In the genomic region with DNA sequence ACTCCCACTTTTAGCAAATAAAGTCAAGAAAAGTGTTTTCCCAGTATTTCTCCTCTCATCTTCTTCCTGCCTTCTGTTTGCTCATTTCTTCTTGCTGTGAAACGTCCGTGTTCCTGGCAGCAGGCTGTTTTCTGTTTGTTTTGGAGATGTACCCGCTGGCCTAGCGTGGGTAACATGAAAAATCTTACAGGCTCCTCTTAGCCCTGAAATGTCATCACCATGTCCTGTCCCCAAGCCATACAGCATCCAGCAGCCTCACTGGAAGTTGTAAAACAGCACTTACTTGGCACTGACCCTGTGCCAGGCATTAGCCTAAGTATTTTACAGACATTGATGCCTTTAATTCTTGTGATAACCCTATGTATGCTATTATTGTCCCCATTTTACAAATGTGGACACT, we compare ENCODE assay signal across 33 cellular contexts.
"Had no signal": no experiment of that assay in that cellular context is flagged by ENCODE, and none has a peak within 500 bp of the region (broad histone marks: within the 10 kb centered on the region; RNA-seq: fewer than 3 reads in every experiment).

No MANE protein-coding gene starts in this region.

- DNase-seq: activated CD4-positive, alpha-beta memory T cell treated with anti-CD3 and anti-CD28 coated beads for 36 hours; activated CD4-positive, alpha-beta T cell treated with anti-CD3 and anti-CD28 coated beads for 36 hours; activated CD4-positive, alpha-beta T cell treated with anti-CD3 and anti-CD28 coated beads, Interleukin-2, amount 10 ng/mL, durations not matched to agents 24 days and 14 days; activated CD4-positive, CD25-positive, alpha-beta regulatory T cell; activated CD4-positive, CD25-positive, alpha-beta regulatory T cell treated with anti-CD3 and anti-CD28 coated beads, Interleukin-2, amount 50 U/mL, for 72 hours; activated CD8-positive, alpha-beta memory T cell treated with anti-CD3 and anti-CD28 coated beads, Interleukin-2, amount 10 ng/mL, durations not matched to agents 7 days and 5 days; activated CD8-positive, alpha-beta memory T cell treated with anti-CD3 and anti-CD28 coated beads, Interleukin-2, amount 50 U/mL, for 48 hours; activated CD8-positive, alpha-beta T cell treated with anti-CD3 and anti-CD28 coated beads, Interleukin-2, amount 10 ng/mL, durations not matched to agents 7 days and 5 days; activated gamma-delta T cell; activated naive CD4-positive, alpha-beta T cell; activated naive CD4-positive, alpha-beta T cell treated with anti-CD3 and anti-CD28 coated beads, Interleukin-2, amount 10 ng/mL, durations not matched to agents 7 days and 5 days; activated naive CD8-positive, alpha-beta T cell treated with anti-CD3 and anti-CD28 coated beads, Interleukin-2, amount 10 ng/mL, durations not matched to agents 7 days and 5 days; activated T-cell treated with anti-CD3 and anti-CD28 coated beads for 4 hours; activated T-cell treated with anti-CD3 and anti-CD28 coated beads, Interleukin-2, amount 50 U/mL, for 24 hours; activated T-cell treated with anti-CD3 and anti-CD28 coated beads, Interleukin-2, amount 50 U/mL, for 72 hours; dorsolateral prefrontal cortex; effector memory CD4-positive, alpha-beta T cell; endodermal cell; foreskin fibroblast; head of caudate nucleus; T-helper 1 cell; T-helper 17 cell; T1000 had no signal

- H3K27me3 ChIP-seq: ascending aorta had no signal

- H3K36me3 Mint-ChIP-seq: activated CD4-positive, alpha-beta memory T cell treated with anti-CD3 and anti-CD28 coated beads for 36 hours; activated CD8-positive, alpha-beta memory T cell treated with anti-CD3 and anti-CD28 coated beads, Interleukin-2, amount 10 ng/mL, durations not matched to agents 7 days and 5 days; activated naive CD4-positive, alpha-beta T cell treated with anti-CD3 and anti-CD28 coated beads, Interleukin-2, amount 10 ng/mL, durations not matched to agents 7 days and 5 days; activated naive CD4-positive, alpha-beta T cell treated with anti-CD3 and anti-CD28 coated beads, Interleukin-2, amount 50 U/mL, for 72 hours; activated naive CD8-positive, alpha-beta T cell treated with anti-CD3 and anti-CD28 coated beads, Interleukin-2, amount 10 ng/mL, durations not matched to agents 7 days and 5 days; brain had no signal

- H3K9me3 Mint-ChIP-seq: dendritic cell treated with granulocyte-macrophage colony-stimulating factor and Interleukin-4, amounts not matched to agents 40 ng/mL and 50 ng/mL, for 4 days had no signal

- H3K27ac ChIP-seq: ascending aorta, breast epithelium, cardiac muscle cell, coronary artery, dorsolateral prefrontal cortex had no signal

- H3K4me1 ChIP-seq: ascending aorta, breast epithelium had no signal

- H3K27me3 Mint-ChIP-seq: activated CD4-positive, alpha-beta memory T cell treated with anti-CD3 and anti-CD28 coated beads for 36 hours; activated CD4-positive, alpha-beta T cell treated with anti-CD3 and anti-CD28 coated beads for 36 hours; activated CD4-positive, alpha-beta T cell treated with anti-CD3 and anti-CD28 coated beads, Interleukin-2, amount 10 ng/mL, durations not matched to agents 24 days and 14 days; activated CD8-positive, alpha-beta memory T cell treated with anti-CD3 and anti-CD28 coated beads, Interleukin-2, amount 10 ng/mL, durations not matched to agents 7 days and 5 days; activated naive CD4-positive, alpha-beta T cell treated with anti-CD3 and anti-CD28 coated beads, Interleukin-2, amount 10 ng/mL, durations not matched to agents 7 days and 5 days; activated naive CD8-positive, alpha-beta T cell treated with anti-CD3 and anti-CD28 coated beads, Interleukin-2, amount 10 ng/mL, durations not matched to agents 7 days and 5 days; activated T-cell treated with anti-CD3 and anti-CD28 coated beads, Interleukin-2, amount 50 U/mL, for 24 hours; central memory CD8-positive, alpha-beta T cell; T-helper 17 cell had no signal

- H3K4me3 Mint-ChIP-seq: activated CD4-positive, alpha-beta memory T cell treated with anti-CD3 and anti-CD28 coated beads for 36 hours; activated CD4-positive, alpha-beta T cell treated with anti-CD3 and anti-CD28 coated beads for 36 hours; activated CD4-positive, alpha-beta T cell treated with anti-CD3 and anti-CD28 coated beads, Interleukin-2, amount 10 ng/mL, durations not matched to agents 24 days and 14 days; activated CD8-positive, alpha-beta memory T cell treated with anti-CD3 and anti-CD28 coated beads, Interleukin-2, amount 10 ng/mL, durations not matched to agents 7 days and 5 days; activated CD8-positive, alpha-beta T cell treated with anti-CD3 and anti-CD28 coated beads, Interleukin-2, amount 10 ng/mL, durations not matched to agents 7 days and 5 days; activated naive CD4-positive, alpha-beta T cell treated with anti-CD3 and anti-CD28 coated beads, Interleukin-2, amount 10 ng/mL, durations not matched to agents 7 days and 5 days; activated naive CD8-positive, alpha-beta T cell treated with anti-CD3 and anti-CD28 coated beads, Interleukin-2, amount 10 ng/mL, durations not matched to agents 7 days and 5 days; activated T-cell treated with anti-CD3 and anti-CD28 coated beads, Interleukin-2, amount 50 U/mL, for 24 hours; activated T-cell treated with anti-CD3 and anti-CD28 coated beads, Interleukin-2, amount 50 U/mL, for 72 hours; brain; central memory CD8-positive, alpha-beta T cell; dendritic cell treated with granulocyte-macrophage colony-stimulating factor and Interleukin-4, amounts not matched to agents 40 ng/mL and 50 ng/mL, for 4 days; endodermal cell; T-helper 17 cell; T-helper 2 cell treated with Interferon-gamma antibody and Interleukin-4, amounts not matched to agents 5 μg/mL and 100 μg/mL, for 36 hours had no signal

- H3K4me3 ChIP-seq: ascending aorta, breast epithelium, cardiac muscle cell, coronary artery, dorsolateral prefrontal cortex had no signal

- ATAC-seq: activated CD4-positive, alpha-beta T cell treated with anti-CD3 and anti-CD28 coated beads for 36 hours; activated CD8-positive, alpha-beta memory T cell treated with anti-CD3 and anti-CD28 coated beads, Interleukin-2, amount 10 ng/mL, durations not matched to agents 7 days and 5 days; activated CD8-positive, alpha-beta T cell treated with anti-CD3 and anti-CD28 coated beads, Interleukin-2, amount 10 ng/mL, durations not matched to agents 7 days and 5 days; activated naive CD4-positive, alpha-beta T cell treated with anti-CD3 and anti-CD28 coated beads, Interleukin-2, amount 50 U/mL, for 72 hours; activated T-cell treated with anti-CD3 and anti-CD28 coated beads, Interleukin-2, amount 50 U/mL, for 72 hours; esophagus mucosa; T-helper 17 cell had no signal

- H3K4me1 Mint-ChIP-seq: activated CD4-positive, alpha-beta T cell treated with anti-CD3 and anti-CD28 coated beads for 36 hours; activated CD4-positive, alpha-beta T cell treated with anti-CD3 and anti-CD28 coated beads, Interleukin-2, amount 10 ng/mL, durations not matched to agents 24 days and 14 days; activated CD8-positive, alpha-beta memory T cell treated with anti-CD3 and anti-CD28 coated beads, Interleukin-2, amount 10 ng/mL, durations not matched to agents 7 days and 5 days; activated naive CD4-positive, alpha-beta T cell treated with anti-CD3 and anti-CD28 coated beads, Interleukin-2, amount 10 ng/mL, durations not matched to agents 7 days and 5 days; activated naive CD8-positive, alpha-beta T cell treated with anti-CD3 and anti-CD28 coated beads, Interleukin-2, amount 10 ng/mL, durations not matched to agents 7 days and 5 days; brain; central memory CD8-positive, alpha-beta T cell; endodermal cell; T-helper 17 cell had no signal

- H3K36me3 ChIP-seq: ascending aorta, breast epithelium, cardiac muscle cell had no signal

- H3K27ac Mint-ChIP-seq: activated CD4-positive, alpha-beta memory T cell treated with anti-CD3 and anti-CD28 coated beads for 36 hours; activated CD4-positive, alpha-beta T cell treated with anti-CD3 and anti-CD28 coated beads for 36 hours; activated CD4-positive, alpha-beta T cell treated with anti-CD3 and anti-CD28 coated beads, Interleukin-2, amount 10 ng/mL, durations not matched to agents 24 days and 14 days; activated CD8-positive, alpha-beta memory T cell treated with anti-CD3 and anti-CD28 coated beads, Interleukin-2, amount 10 ng/mL, durations not matched to agents 7 days and 5 days; activated CD8-positive, alpha-beta T cell treated with anti-CD3 and anti-CD28 coated beads, Interleukin-2, amount 10 ng/mL, durations not matched to agents 7 days and 5 days; activated naive CD4-positive, alpha-beta T cell treated with anti-CD3 and anti-CD28 coated beads, Interleukin-2, amount 10 ng/mL, durations not matched to agents 7 days and 5 days; activated naive CD4-positive, alpha-beta T cell treated with anti-CD3 and anti-CD28 coated beads, Interleukin-2, amount 50 U/mL, for 72 hours; activated naive CD8-positive, alpha-beta T cell treated with anti-CD3 and anti-CD28 coated beads, Interleukin-2, amount 10 ng/mL, durations not matched to agents 7 days and 5 days; activated T-cell treated with anti-CD3 and anti-CD28 coated beads, Interleukin-2, amount 50 U/mL, for 24 hours; activated T-cell treated with anti-CD3 and anti-CD28 coated beads, Interleukin-2, amount 50 U/mL, for 72 hours; brain; dendritic cell treated with granulocyte-macrophage colony-stimulating factor and Interleukin-4, amounts not matched to agents 40 ng/mL and 50 ng/mL, for 4 days; endodermal cell; T-helper 17 cell; T-helper 2 cell treated with Interferon-gamma antibody and Interleukin-4, amounts not matched to agents 5 μg/mL and 100 μg/mL, for 36 hours had no signal
